1 cellular context compared by ENCODE assay signal in genomic region chr1:162107911-162108310, GRCh38.
TF ChIP-seq lines count a peak whose summit lies in the region.

No MANE protein-coding gene starts in this region.

TF ChIP-seq in liver, 16 proteins besides CTCF, POLR2A, EP300 and RAD21 (continued from another document):
- no peak for TF ChIP-seq FOXA1 (IDR thresholded peaks at IDR 0.05)
- TF ChIP-seq NR2F2 (IDR thresholded peaks at IDR 0.05) = no peak
